Comparison of ENCODE assay signal across 1 cellular context in the genomic region with DNA sequence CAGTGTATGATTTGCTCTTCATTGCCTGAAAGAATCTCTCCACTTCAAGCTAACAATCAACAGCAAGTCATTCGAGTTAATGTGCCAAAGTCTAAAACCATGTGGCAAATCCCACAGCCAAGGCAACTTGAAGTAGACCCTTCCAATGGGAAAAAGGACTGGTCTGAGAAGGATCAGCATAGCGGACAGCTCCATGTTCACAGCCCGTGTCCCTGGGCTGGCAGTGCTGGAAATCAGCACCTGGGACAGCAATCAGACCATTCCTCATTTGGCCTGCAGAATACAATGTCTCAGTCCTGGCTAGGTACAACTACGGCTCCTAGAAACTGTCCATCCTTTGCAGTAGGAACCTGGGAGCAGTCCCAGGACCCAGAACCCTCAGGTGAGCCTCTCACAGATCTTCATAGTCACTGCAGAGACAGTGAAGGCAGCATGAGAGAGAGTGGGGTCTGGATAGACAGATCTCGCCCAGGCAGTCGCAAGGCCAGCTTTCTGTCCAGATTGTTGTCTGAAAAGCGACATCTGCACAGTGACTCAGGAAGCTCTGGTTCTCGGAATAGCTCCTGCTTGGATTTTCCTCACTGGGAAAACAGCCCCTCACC.
TF ChIP-seq lines count a peak whose summit lies in the region.

No MANE protein-coding gene starts in this region.

TF ChIP-seq in HepG2, 621 proteins besides CTCF, POLR2A, EP300 and RAD21 (continued from another document and continues in another):
- TF ChIP-seq ZNF142 (CRISPR knock-in tag; IDR thresholded peaks at IDR 0.05) = peak; percentile 67; the same call in 1 of the 2 replicates
- TF ChIP-seq RXRA (CRISPR knock-in tag; IDR thresholded peaks at IDR 0.05) = no peak
- no peak; the same call in 1 of the 2 replicates for TF ChIP-seq GABPB1 (CRISPR knock-in tag; IDR thresholded peaks at IDR 0.05)
- no peak for TF ChIP-seq NCOA1 (CRISPR knock-in tag; IDR thresholded peaks at IDR 0.05)
- no peak for TF ChIP-seq ZNF383 (CRISPR knock-in tag; IDR thresholded peaks at IDR 0.05; ENCODE audit: borderline replicate concordance)
- TF ChIP-seq ZNF343 (CRISPR knock-in tag; IDR thresholded peaks at IDR 0.05) = no peak
- no peak for TF ChIP-seq KLF13 (CRISPR knock-in tag; IDR thresholded peaks at IDR 0.05)
- TF ChIP-seq ZUFSP (CRISPR knock-in tag; IDR thresholded peaks at IDR 0.05; ENCODE audit: borderline replicate concordance) = no peak
- no peak; the same call in 1 of the 2 replicates for TF ChIP-seq HMG20A (CRISPR knock-in tag; IDR thresholded peaks at IDR 0.05; ENCODE audit: borderline replicate concordance)
- peak; percentile 95; the same call in 1 of the 2 replicates for TF ChIP-seq SP140L (CRISPR knock-in tag; IDR thresholded peaks at IDR 0.05; ENCODE audit: borderline replicate concordance)
- peak; percentile 80 for TF ChIP-seq ZBED4 (CRISPR knock-in tag; IDR thresholded peaks at IDR 0.05; ENCODE audit: borderline replicate concordance)
- no peak for TF ChIP-seq HNRNPH1 (optimal IDR thresholded peaks at IDR 0.05; ENCODE audit: low read depth, low read length)
- TF ChIP-seq NFAT5 (CRISPR knock-in tag; IDR thresholded peaks at IDR 0.05) = peak; percentile 96
- no peak for TF ChIP-seq ZNF879 (CRISPR knock-in tag; IDR thresholded peaks at IDR 0.05)
- TF ChIP-seq TMF1 (CRISPR knock-in tag; IDR thresholded peaks at IDR 0.05; ENCODE audit: low read depth) = peak; percentile 60; the same call in 1 of the 2 replicates
- TF ChIP-seq, protein P1, sequence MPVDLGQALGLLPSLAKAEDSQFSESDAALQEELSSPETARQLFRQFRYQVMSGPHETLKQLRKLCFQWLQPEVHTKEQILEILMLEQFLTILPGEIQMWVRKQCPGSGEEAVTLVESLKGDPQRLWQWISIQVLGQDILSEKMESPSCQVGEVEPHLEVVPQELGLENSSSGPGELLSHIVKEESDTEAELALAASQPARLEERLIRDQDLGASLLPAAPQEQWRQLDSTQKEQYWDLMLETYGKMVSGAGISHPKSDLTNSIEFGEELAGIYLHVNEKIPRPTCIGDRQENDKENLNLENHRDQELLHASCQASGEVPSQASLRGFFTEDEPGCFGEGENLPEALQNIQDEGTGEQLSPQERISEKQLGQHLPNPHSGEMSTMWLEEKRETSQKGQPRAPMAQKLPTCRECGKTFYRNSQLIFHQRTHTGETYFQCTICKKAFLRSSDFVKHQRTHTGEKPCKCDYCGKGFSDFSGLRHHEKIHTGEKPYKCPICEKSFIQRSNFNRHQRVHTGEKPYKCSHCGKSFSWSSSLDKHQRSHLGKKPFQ (CRISPR knock-in tag; IDR thresholded peaks at IDR 0.05; ENCODE audit: insufficient replicate concordance) = no peak
- TF ChIP-seq, protein P2, sequence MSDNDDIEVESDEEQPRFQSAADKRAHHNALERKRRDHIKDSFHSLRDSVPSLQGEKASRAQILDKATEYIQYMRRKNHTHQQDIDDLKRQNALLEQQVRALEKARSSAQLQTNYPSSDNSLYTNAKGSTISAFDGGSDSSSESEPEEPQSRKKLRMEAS (IDR thresholded peaks at IDR 0.05) = no peak
- TF ChIP-seq TEAD2 (CRISPR knock-in tag; IDR thresholded peaks at IDR 0.05) = peak; percentile 85; the same call in 1 of the 2 replicates
- TF ChIP-seq MTA1 (CRISPR knock-in tag; IDR thresholded peaks at IDR 0.05; ENCODE audit: borderline replicate concordance) = no peak
- TF ChIP-seq ZNF562 (CRISPR knock-in tag; IDR thresholded peaks at IDR 0.05; ENCODE audit: borderline replicate concordance) = no peak
- TF ChIP-seq ZBTB44 (CRISPR knock-in tag; IDR thresholded peaks at IDR 0.05) = peak; percentile 97
- peak; percentile 51; the same call in 1 of the 2 replicates for TF ChIP-seq ZNF3 (CRISPR knock-in tag; IDR thresholded peaks at IDR 0.05)
- TF ChIP-seq TEAD3 (CRISPR knock-in tag; optimal IDR thresholded peaks at IDR 0.05; ENCODE audit: borderline replicate concordance) = peak; percentile 60
- TF ChIP-seq ZNF253 (CRISPR knock-in tag; IDR thresholded peaks at IDR 0.05; ENCODE audit: borderline replicate concordance) = no peak
- TF ChIP-seq, protein P3, sequence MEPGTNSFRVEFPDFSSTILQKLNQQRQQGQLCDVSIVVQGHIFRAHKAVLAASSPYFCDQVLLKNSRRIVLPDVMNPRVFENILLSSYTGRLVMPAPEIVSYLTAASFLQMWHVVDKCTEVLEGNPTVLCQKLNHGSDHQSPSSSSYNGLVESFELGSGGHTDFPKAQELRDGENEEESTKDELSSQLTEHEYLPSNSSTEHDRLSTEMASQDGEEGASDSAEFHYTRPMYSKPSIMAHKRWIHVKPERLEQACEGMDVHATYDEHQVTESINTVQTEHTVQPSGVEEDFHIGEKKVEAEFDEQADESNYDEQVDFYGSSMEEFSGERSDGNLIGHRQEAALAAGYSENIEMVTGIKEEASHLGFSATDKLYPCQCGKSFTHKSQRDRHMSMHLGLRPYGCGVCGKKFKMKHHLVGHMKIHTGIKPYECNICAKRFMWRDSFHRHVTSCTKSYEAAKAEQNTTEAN (CRISPR knock-in tag; conservative IDR thresholded peaks at IDR 0.05) = peak; percentile 86; the same call in 1 of the 2 replicates
- TF ChIP-seq, protein P4, sequence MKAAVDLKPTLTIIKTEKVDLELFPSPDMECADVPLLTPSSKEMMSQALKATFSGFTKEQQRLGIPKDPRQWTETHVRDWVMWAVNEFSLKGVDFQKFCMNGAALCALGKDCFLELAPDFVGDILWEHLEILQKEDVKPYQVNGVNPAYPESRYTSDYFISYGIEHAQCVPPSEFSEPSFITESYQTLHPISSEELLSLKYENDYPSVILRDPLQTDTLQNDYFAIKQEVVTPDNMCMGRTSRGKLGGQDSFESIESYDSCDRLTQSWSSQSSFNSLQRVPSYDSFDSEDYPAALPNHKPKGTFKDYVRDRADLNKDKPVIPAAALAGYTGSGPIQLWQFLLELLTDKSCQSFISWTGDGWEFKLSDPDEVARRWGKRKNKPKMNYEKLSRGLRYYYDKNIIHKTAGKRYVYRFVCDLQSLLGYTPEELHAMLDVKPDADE (CRISPR knock-in tag; IDR thresholded peaks at IDR 0.05) = no peak
- TF ChIP-seq REL (CRISPR knock-in tag; conservative IDR thresholded peaks at IDR 0.05) = no peak
